Comparison of ENCODE assay signal across 15 cellular contexts in the genomic region with DNA sequence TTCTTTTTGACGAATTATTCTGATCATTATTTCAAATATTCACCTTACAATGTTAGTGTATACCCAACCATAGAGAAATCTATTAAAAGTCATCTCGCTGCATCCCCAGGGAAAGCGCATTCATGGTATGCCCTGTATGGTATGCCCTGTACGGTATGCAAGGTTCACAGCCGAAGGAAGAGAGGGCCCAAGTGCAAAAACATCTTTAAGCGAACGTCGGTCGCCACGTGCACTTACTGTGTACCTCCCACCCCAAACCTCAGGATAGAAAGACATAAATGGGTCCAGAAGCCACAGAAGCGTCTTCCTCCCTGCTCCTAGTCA. TPM values are rescaled to one million over a fixed set of nuclear protein-coding genes. Genes with fewer than 3 reads are reported as not detected.
DNase-seq lines count a peak whose midpoint lies in the region; ATAC-seq and TF ChIP-seq lines count a peak whose summit lies in the region.
"Had no signal": no experiment of that assay in that cellular context is flagged by ENCODE, and none has a peak within 500 bp of the region (broad histone marks: within the 10 kb centered on the region; RNA-seq: fewer than 3 reads in every experiment).

No MANE protein-coding gene starts in this region.

- no peak overlapping the region for H3K9ac ChIP-seq in neural progenitor cell

- no peak overlapping the region for H3K27ac Mint-ChIP-seq in neural progenitor cell
- H3K27ac Mint-ChIP-seq: activated CD8-positive, alpha-beta T cell treated with anti-CD3 and anti-CD28 coated beads for 36 hours had no signal

- H3K27me3 ChIP-seq in left ventricle myocardium inferior (ENCODE audit: low read depth) (peaks cover 88% of the 10 kb centered on the region), neural progenitor cell (peaks cover 100% of the 10 kb centered on the region)

- H3K36me3 ChIP-seq in left ventricle myocardium inferior (no peaks in the 10 kb centered on the region), neural progenitor cell (no peaks in the 10 kb centered on the region), urinary bladder (ENCODE audit: insufficient read depth) (no peaks in the 10 kb centered on the region)
- H3K36me3 ChIP-seq: adrenal gland, tibial artery had no signal

- H3K4me3 ChIP-seq in left ventricle myocardium inferior (peak overlapping the region; percentile 61), fibroblast of villous mesenchyme (ENCODE audit: low read depth, low read length) (peak overlapping the region; percentile 41), neural progenitor cell (peak overlapping the region; percentile 37), urinary bladder (ENCODE audit: low read depth, low read length) (peak overlapping the region; percentile 26)
- H3K4me3 ChIP-seq: tibial artery had no signal

- no peak overlapping the region for H3K27ac ChIP-seq in left ventricle myocardium inferior (replicated peaks)
- H3K27ac ChIP-seq in neural progenitor cell: no peak overlapping the region
- no peak overlapping the region for H3K27ac ChIP-seq in urinary bladder (ENCODE audit: low read depth)
- H3K27ac ChIP-seq: adrenal gland, tibial artery had no signal

- peaks cover 61% of the 10 kb centered on the region for H4K20me1 ChIP-seq in neural progenitor cell (ENCODE audit: low read depth)

- peaks cover 16% of the 10 kb centered on the region for H3K9me3 Mint-ChIP-seq in neural progenitor cell

- TF ChIP-seq CTCF in left ventricle myocardium inferior (IDR thresholded peaks at IDR 0.05; ENCODE audit: borderline replicate concordance) (no peak), fibroblast of villous mesenchyme (IDR thresholded peaks at IDR 0.05; ENCODE audit: insufficient read depth, low read depth, low read length) (no peak), neural progenitor cell (IDR thresholded peaks at IDR 0.05) (no peak)

- H3K4me3 Mint-ChIP-seq in neural progenitor cell: peak overlapping the region; percentile 76
- H3K4me3 Mint-ChIP-seq: activated CD8-positive, alpha-beta T cell treated with anti-CD3 and anti-CD28 coated beads for 36 hours had no signal

- H3K79me2 ChIP-seq in neural progenitor cell (ENCODE audit: low read depth): no peaks in the 10 kb centered on the region

- intact Hi-C loops in left ventricle myocardium inferior (cut with micrococcal nuclease): no loop called here
- intact Hi-C loops in Right ventricle myocardium superior (cut with DNase I): no loop called here

- no peaks in the 10 kb centered on the region for H3K36me3 Mint-ChIP-seq in neural progenitor cell

- H3K4me1 ChIP-seq in left ventricle myocardium inferior: peaks cover 23% of the 10 kb centered on the region
- H3K4me1 ChIP-seq in neural progenitor cell: no peaks in the 10 kb centered on the region
- no peaks in the 10 kb centered on the region for H3K4me1 ChIP-seq in urinary bladder (ENCODE audit: insufficient read depth)

- H3K9me3 ChIP-seq in left ventricle myocardium inferior (replicated peaks): no peaks in the 10 kb centered on the region
- no peaks in the 10 kb centered on the region for H3K9me3 ChIP-seq in neural progenitor cell (ENCODE audit: low read depth)
- H3K9me3 ChIP-seq: adrenal gland had no signal

- no peak overlapping the region for H2AFZ ChIP-seq in neural progenitor cell (replicated peaks)

- WGBS in urinary bladder: 25% methylated on average over 11 of the region's 11 CpGs

- H3K27me3 Mint-ChIP-seq in neural progenitor cell (ENCODE audit: insufficient read depth, low read depth): peaks cover 91% of the 10 kb centered on the region

- H3K4me2 ChIP-seq in neural progenitor cell: peak overlapping the region; percentile 75

- DNase-seq in left ventricle myocardium inferior (no peak), Right ventricle myocardium superior (no peak), fibroblast of villous mesenchyme (ENCODE audit: low read depth) (no peak), neural progenitor cell (ENCODE audit: low spot score) (peak; percentile 6), NCI-H82 treated with DMSO at 0.1 percent for 48 hours (lab: John Stamatoyannopoulos, UW; ENCODE audit: unreplicated experiment) (no peak), D341Med (ENCODE audit: low spot score) (no peak)
- DNase-seq: adrenal gland; AML-193; GDM1; NCI-H82; stimulated activated CD4-positive, alpha-beta T cell treated with anti-CD3 and anti-CD28 coated beads, Interleukin-1b, Interleukin-23, amount 100 ng/mL, for 48 hours; tibial artery had no signal

- H3F3A ChIP-seq in neural progenitor cell (ENCODE audit: low read depth): no peaks in the 10 kb centered on the region

- ATAC-seq in Right ventricle myocardium superior (ENCODE audit: poor library complexity) (no peak), HG02623 (IDR thresholded peaks at IDR 0.05; ENCODE audit: unreplicated experiment) (no peak)

- H3K4me1 Mint-ChIP-seq in neural progenitor cell: peaks cover 17% of the 10 kb centered on the region

RNA-seq across cellular contexts. Expression of gene HLX, which starts 14.4 kb away (rescaled TPM):
- 3.5 TPM for total RNA-seq in left ventricle myocardium inferior
- 5.6 TPM for total RNA-seq in Right ventricle myocardium superior
- total RNA-seq in fibroblast of villous mesenchyme: 8.7 and 19.9 TPM in 2 replicates
- 0.12 TPM in 1 of 2 replicates, not detected in the other for total RNA-seq in neural progenitor cell (ENCODE audit: low replicate concordance)
- 12.9 TPM for total RNA-seq in urinary bladder
- 8.2 TPM for polyA plus RNA-seq in urinary bladder
- total RNA-seq: activated CD8-positive, alpha-beta T cell treated with anti-CD3 and anti-CD28 coated beads for 36 hours had no signal
